In genomic region chr15:39578851-39579486, GRCh38 we compare ENCODE assay signal across 1 cellular context.
TF ChIP-seq lines count a peak whose summit lies in the region.

No MANE protein-coding gene starts in this region.

TF ChIP-seq in H1, 55 proteins besides CTCF, POLR2A, EP300 and RAD21 (continued from another document):
- TF ChIP-seq CEBPB (IDR thresholded peaks at IDR 0.05; ENCODE audit: low read depth, low read length) = no peak
- TF ChIP-seq TAF1 (IDR thresholded peaks at IDR 0.05; ENCODE audit: low read depth, low read length) = no peak
- TF ChIP-seq CHD7 (IDR thresholded peaks at IDR 0.05; ENCODE audit: insufficient replicate concordance, low read length) = no peak
TF ChIP-seq in H1: peak in this region for 0.
